10 cellular contexts compared by ENCODE assay signal in the genomic region with DNA sequence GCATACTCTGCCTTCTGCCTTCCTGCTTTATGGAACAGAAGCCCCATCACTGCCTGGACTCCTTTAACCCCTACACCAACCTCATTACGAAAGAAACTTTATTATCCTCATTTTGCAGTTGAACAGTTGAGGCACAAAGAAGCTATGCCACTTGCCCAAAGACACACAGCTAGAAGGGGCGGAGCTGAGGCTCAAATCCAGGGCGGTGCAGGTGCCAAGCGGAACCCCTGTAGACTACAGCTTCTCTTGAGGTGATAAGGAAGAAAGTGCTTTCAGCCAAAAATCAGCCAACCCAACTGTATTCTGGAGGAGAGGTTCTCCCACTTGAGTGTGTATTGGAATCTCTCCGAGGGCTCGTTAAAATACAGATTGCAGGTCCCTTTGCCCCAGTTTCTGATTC. TPM values are rescaled to one million over a fixed set of nuclear protein-coding genes. Genes with fewer than 3 reads are reported as not detected.
DNase-seq lines count a peak whose midpoint lies in the region; ATAC-seq and TF ChIP-seq lines count a peak whose summit lies in the region.
"Had no signal": no experiment of that assay in that cellular context is flagged by ENCODE, and none has a peak within 500 bp of the region (broad histone marks: within the 10 kb centered on the region; RNA-seq: fewer than 3 reads in every experiment).

No MANE protein-coding gene starts in this region.

- H3K4me2 ChIP-seq in Loucy (ENCODE audit: low read depth, low read length, poor library complexity, severe bottlenecking): peak overlapping the region; percentile 89

- CTCF ChIA-PET in CD4-positive, alpha-beta memory T cell (lab: Charles Lee; ENCODE audit: partially characterized antibody): interaction anchor here (0.9 to 1.7 kb wide), 4 partner anchors 16 to 144 kb away, joined by 3 to 10 read pairs (median 4); no protein-coding TSS in a partner anchor

- peaks cover 66 to 92% (median 81%) of the 10 kb centered on the region in 4 donors for H3K4me1 Mint-ChIP-seq in CD4-positive, alpha-beta memory T cell
- peaks cover 42 to 47% of the 10 kb centered on the region in 2 donors for H3K4me1 Mint-ChIP-seq in natural killer cell treated with Interleukin-12 subunit alpha and Interleukin-12 subunit beta and Interleukin-15 and Interleukin-18, amount 100 ng/mL, for 72 hours (ENCODE audit: low read depth in 2 of 2)

- 76 to 82% (median 78%) methylated on average over 5 to 6 of the region's 6 CpGs for WGBS in adrenal gland, 4 donors

- H3K4me3 Mint-ChIP-seq in CD4-positive, alpha-beta memory T cell: peak overlapping the region; percentile 73 to 97 (median 92)
- peak overlapping the region; percentile 94 for H3K4me3 Mint-ChIP-seq in natural killer cell treated with Interleukin-12 subunit alpha and Interleukin-12 subunit beta and Interleukin-15 and Interleukin-18, amount 100 ng/mL, for 72 hours

- peak overlapping the region; percentile 99 to 100 (median 100) for H3K27ac Mint-ChIP-seq in CD4-positive, alpha-beta memory T cell
- peak overlapping the region; percentile 97 to 100 for H3K27ac Mint-ChIP-seq in natural killer cell treated with Interleukin-12 subunit alpha and Interleukin-12 subunit beta and Interleukin-15 and Interleukin-18, amount 100 ng/mL, for 72 hours

- intact Hi-C loops in CD4-positive, alpha-beta memory T cell (cut with micrococcal nuclease): loop anchor here (5.0 kb wide), 2 partner anchors 55 to 380 kb away; no protein-coding TSS in a partner anchor
- intact Hi-C loops in adrenal gland (cut with DNase I): no loop called here

- H4K20me1 ChIP-seq in Loucy (ENCODE audit: insufficient read depth, low read length, poor library complexity, severe bottlenecking): no peaks in the 10 kb centered on the region

- no peak for ATAC-seq in natural killer cell treated with Interleukin-12 subunit alpha and Interleukin-12 subunit beta and Interleukin-15 and Interleukin-18, amount 100 ng/mL, for 72 hours

- no peaks in the 10 kb centered on the region for H3K9me3 ChIP-seq in CD4-positive, alpha-beta memory T cell (ENCODE audit: control insufficient read depth in 1 of 2, low read length in 2 of 2)
- no peaks in the 10 kb centered on the region for H3K9me3 ChIP-seq in Loucy (ENCODE audit: insufficient read depth, low read depth, low read length)
- no peaks in the 10 kb centered on the region for H3K9me3 ChIP-seq in adrenal gland (replicated peaks in 1 of 3)
- H3K9me3 ChIP-seq: Caco-2 had no signal

- no peaks in the 10 kb centered on the region for H3K27me3 Mint-ChIP-seq in CD4-positive, alpha-beta memory T cell
- no peaks in the 10 kb centered on the region for H3K27me3 Mint-ChIP-seq in natural killer cell treated with Interleukin-12 subunit alpha and Interleukin-12 subunit beta and Interleukin-15 and Interleukin-18, amount 100 ng/mL, for 72 hours

- TF ChIP-seq POLR2A in adrenal gland (IDR thresholded peaks at IDR 0.05): no peak

- peaks cover 9% of the 10 kb centered on the region; the same call in 1 of the 2 replicates for H3F3A ChIP-seq in Loucy (ENCODE audit: low read depth)

- POLR2A ChIA-PET in CD4-positive, alpha-beta memory T cell (lab: Charles Lee; ENCODE audit: partially characterized antibody): interaction anchor here (0.6 to 5.5 kb wide), 14 partner anchors 9 to 1404 kb away, joined by 3 to 30 read pairs (median 4); partner anchors contain the start of genes CDS2 and PCNA

- peaks cover 90% of the 10 kb centered on the region for H3K4me1 ChIP-seq in CD4-positive, alpha-beta memory T cell (ENCODE audit: insufficient read depth, low read length)
- H3K4me1 ChIP-seq in Loucy (ENCODE audit: insufficient read depth, low read length, poor library complexity, severe bottlenecking) (peaks cover 68% of the 10 kb centered on the region), adrenal gland (replicated peaks in 1 of 2) (peaks cover 0 to 5% of the 10 kb centered on the region in 2 donors)

- no peaks in the 10 kb centered on the region for H3K27me3 ChIP-seq in CD4-positive, alpha-beta memory T cell (ENCODE audit: insufficient read depth, low read length)
- no peaks in the 10 kb centered on the region for H3K27me3 ChIP-seq in Loucy (ENCODE audit: insufficient read depth, low read length, poor library complexity, severe bottlenecking)
- no peaks in the 10 kb centered on the region for H3K27me3 ChIP-seq in adrenal gland

- TF ChIP-seq CTCF in Loucy (conservative IDR thresholded peaks at IDR 0.05; ENCODE audit: low read length) (no peak), adrenal gland (IDR thresholded peaks at IDR 0.05) (no peak)

- H2AFZ ChIP-seq in Loucy (ENCODE audit: low read length): no peak overlapping the region

- H3K4me3 ChIP-seq in CD4-positive, alpha-beta memory T cell (ENCODE audit: low read length in 2 of 2): peak overlapping the region; percentile 40 to 89
- H3K4me3 ChIP-seq in Loucy (ENCODE audit: low read length, poor library complexity, severe bottlenecking) (peak overlapping the region; percentile 76), adrenal gland (no peak overlapping the region)

- H3K36me3 ChIP-seq in CD4-positive, alpha-beta memory T cell (ENCODE audit: insufficient read depth, low read length): peaks cover 3% of the 10 kb centered on the region
- H3K36me3 ChIP-seq in Loucy (ENCODE audit: insufficient read depth, low read length) (no peaks in the 10 kb centered on the region), adrenal gland (replicated peaks in 1 of 2) (no peaks in the 10 kb centered on the region)

- peaks cover 69% of the 10 kb centered on the region for H3K79me2 ChIP-seq in Loucy (ENCODE audit: insufficient read depth, low read length)

- H3K9me2 ChIP-seq in Loucy (replicated peaks; ENCODE audit: low read depth, low read length): no peaks in the 10 kb centered on the region

- H3K9ac ChIP-seq in Loucy (ENCODE audit: low read depth, low read length, poor library complexity, severe bottlenecking): peak overlapping the region; percentile 64

- H3K9me3 Mint-ChIP-seq in CD4-positive, alpha-beta memory T cell: no peaks in the 10 kb centered on the region
- H3K9me3 Mint-ChIP-seq in natural killer cell treated with Interleukin-12 subunit alpha and Interleukin-12 subunit beta and Interleukin-15 and Interleukin-18, amount 100 ng/mL, for 72 hours: no peaks in the 10 kb centered on the region

- peaks cover 9 to 32% of the 10 kb centered on the region in 2 donors for H3K36me3 Mint-ChIP-seq in CD4-positive, alpha-beta memory T cell
- no peaks in the 10 kb centered on the region for H3K36me3 Mint-ChIP-seq in natural killer cell treated with Interleukin-12 subunit alpha and Interleukin-12 subunit beta and Interleukin-15 and Interleukin-18, amount 100 ng/mL, for 72 hours

- peak overlapping the region; percentile 98 for H3K27ac ChIP-seq in CD4-positive, alpha-beta memory T cell (ENCODE audit: low read depth, low read length)
- H3K27ac ChIP-seq in adrenal gland: peak overlapping the region in 3 of 5 donors; percentile 34 to 92 (median 81)

- peak in 1 of 5 donors; percentile 61 for DNase-seq in CD4-positive, alpha-beta memory T cell
- DNase-seq in adrenal gland: no peak
- DNase-seq in natural killer cell treated with Interleukin-12 subunit alpha and Interleukin-12 subunit beta and Interleukin-15 and Interleukin-18, amount 100 ng/mL, for 72 hours (ENCODE audit: low spot score): no peak
- no peak for DNase-seq in ecto neural progenitor cell (ENCODE audit: low spot score)
- DNase-seq in pons (ENCODE audit: low spot score): no peak
- DNase-seq in NCI-H2227 (lab: John Stamatoyannopoulos, UW; ENCODE audit: unreplicated experiment): no peak
- no peak for DNase-seq in activated gamma-delta T cell treated with Interleukin-2 at 50 U/mL for 16 hours
- DNase-seq: Caco-2, NCI-H1436 had no signal

RNA-seq across cellular contexts. Expression of gene RASSF2, which starts 11.2 kb away (rescaled TPM):
- 10 to 100 TPM; 33.9 to 37.1 TPM for total RNA-seq in CD4-positive, alpha-beta memory T cell
- 10 to 100 TPM; 35.2 to 46.0 TPM for polyA plus RNA-seq in CD4-positive, alpha-beta memory T cell
- total RNA-seq in adrenal gland: 10 to 100 TPM; 11.7 to 40.2 (median 23.4) TPM
- 10 to 100 TPM in 1 of 3 donors, 1 to 10 TPM in 2; 7.1 to 15.3 (median 8.8) TPM for polyA plus RNA-seq in adrenal gland
- 10 to 100 TPM; 12.5 to 31.7 TPM for total RNA-seq in natural killer cell treated with Interleukin-12 subunit alpha and Interleukin-12 subunit beta and Interleukin-15 and Interleukin-18, amount 100 ng/mL, for 72 hours

Comparison
In these comparisons a context has a peak if more than half of its experiments do, and no peak if none do; other contexts are left out.
1. H3K4me3 ChIP-seq: peak in CD4-positive, alpha-beta memory T cell (2 of 2) and Loucy (single experiment); none in adrenal gland (0 of 4).